8 cellular contexts compared by ENCODE assay signal in genomic region chr10:86798636-86799035, GRCh38. TPM values are rescaled to one million over a fixed set of nuclear protein-coding genes. Genes with fewer than 3 reads are reported as not detected.
DNase-seq lines count a peak whose midpoint lies in the region; FAIRE-seq and TF ChIP-seq lines count a peak whose summit lies in the region.

No MANE protein-coding gene starts in this region.

- no TSS peak for BruUV-seq in Caco-2 (replicated peaks; lab: Mats Ljungman, UMichigan)

- H3K9me3 Mint-ChIP-seq in Caco-2 (ENCODE audit: unreplicated experiment): no peaks in the 10 kb centered on the region

- intact Hi-C loops in Caco-2 (cut with micrococcal nuclease; ENCODE audit: unreplicated experiment): no loop called here

- H3K4me3 ChIP-seq in GM12865 (ENCODE audit: low read depth, low read length) (no peak overlapping the region; the same call in 1 of the 2 replicates), Caco-2 (ENCODE audit: low read depth, low read length) (no peak overlapping the region)

- no peaks in the 10 kb centered on the region for H3K27me3 Mint-ChIP-seq in Caco-2 (ENCODE audit: insufficient read depth, unreplicated experiment)

- peaks cover 5% of the 10 kb centered on the region for H3K4me1 Mint-ChIP-seq in Caco-2 (ENCODE audit: low read depth, unreplicated experiment)

- peak; percentile 70 for DNase-seq in GM12865 (ENCODE audit: low read depth)
- peak; percentile 50 for DNase-seq in H4 (ENCODE audit: low spot score)
- DNase-seq in NCI-H82 (lab: John Stamatoyannopoulos, UW): peak; percentile 50
- DNase-seq in left kidney (ENCODE audit: low read depth, low spot score): peak; percentile 52
- DNase-seq in urothelium cell line (ENCODE audit: low spot score): no peak
- DNase-seq in inferior parietal cortex (ENCODE audit: extremely low spot score): no peak
- no peak for DNase-seq in NCI-H2227 (lab: John Stamatoyannopoulos, UW; ENCODE audit: unreplicated experiment)
- no peak for DNase-seq in Caco-2

- no peak overlapping the region for H3K4me3 Mint-ChIP-seq in Caco-2 (ENCODE audit: unreplicated experiment)

- TF ChIP-seq CTCF in GM12865 (IDR thresholded peaks at IDR 0.05; ENCODE audit: insufficient read depth, low read depth, low read length, missing control alignments): no peak
- TF ChIP-seq CTCF in Caco-2 (IDR thresholded peaks at IDR 0.05; ENCODE audit: insufficient read depth in 1 of 2, low read depth in 1 of 2, low read length in 1 of 2, severe bottlenecking in 1 of 2, unreplicated experiment in 1 of 2): no peak

- no peaks in the 10 kb centered on the region for H3K27me3 ChIP-seq in Caco-2 (replicated peaks; ENCODE audit: control insufficient read depth, insufficient read depth, low read length)

- H3K27ac Mint-ChIP-seq in Caco-2 (ENCODE audit: unreplicated experiment): no peak overlapping the region

- H3K36me3 ChIP-seq in Caco-2 (ENCODE audit: control insufficient read depth, insufficient read depth, low read length): no peaks in the 10 kb centered on the region; the same call in 1 of the 2 replicates

- FAIRE-seq in urothelium cell line (lab: Jason Lieb, UNC): no peak

- H3K4me1 ChIP-seq in Caco-2: 0 out of 2 replicates have a peak, but pooled peaks cover 6% of the 10 kb centered on the region

- H3K9me3 ChIP-seq in Caco-2: no peaks in the 10 kb centered on the region

- POLR2A ChIA-PET in Caco-2 (lab: Charles Lee): no interaction called here

- CTCF ChIA-PET in Caco-2 (lab: Charles Lee): interaction anchor here (0.6 kb wide), 1 partner anchor 83 kb away, joined by 3 read pairs; no protein-coding TSS in a partner anchor

- peaks cover 8% of the 10 kb centered on the region for H3K36me3 Mint-ChIP-seq in Caco-2 (ENCODE audit: insufficient read depth, unreplicated experiment)

RNA-seq across cellular contexts. Expression of gene BMPR1A, which starts 42.2 kb away (rescaled TPM):
- 29.3 and 32.2 TPM in 2 replicates for total RNA-seq in H4 (2014; rRNA removed; shearing (Covaris generic))
- total RNA-seq in Caco-2 (2022): 53.4 and 63.2 TPM in 2 replicates

Comparison
In these comparisons a context has a peak if more than half of its experiments do, and no peak if none do; other contexts are left out.
1. DNase-seq: peak in GM12865 (single experiment), H4 (single experiment), NCI-H82 (single experiment) and left kidney (single experiment); none in urothelium cell line (single experiment), inferior parietal cortex (single experiment), NCI-H2227 (single experiment) and Caco-2 (0 of 2).